ENCODE assay signal across 32 cellular contexts in the genomic region with DNA sequence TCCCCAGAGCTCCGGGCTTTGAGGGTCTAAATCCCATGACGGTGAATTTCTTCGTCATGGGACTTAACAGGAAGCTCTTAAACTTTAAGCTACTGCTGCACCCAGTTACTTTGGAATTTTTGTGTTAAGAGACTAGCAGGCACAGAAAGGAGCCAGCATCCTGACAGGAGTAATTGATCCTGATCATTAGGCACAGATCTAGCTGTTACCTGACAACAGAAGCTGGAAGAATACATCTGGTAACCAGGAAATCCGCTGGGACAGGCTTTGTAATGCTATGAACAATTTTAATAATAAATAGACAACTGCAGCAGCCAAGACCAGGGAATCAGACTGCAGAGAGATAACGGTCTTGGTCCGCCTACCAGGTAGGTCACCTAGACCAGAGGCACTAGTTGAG.
"Had no signal": no experiment of that assay in that cellular context is flagged by ENCODE, and none has a peak within 500 bp of the region (broad histone marks: within the 10 kb centered on the region; RNA-seq: fewer than 3 reads in every experiment).

No MANE protein-coding gene starts in this region.

- DNase-seq: activated effector memory CD4-positive, alpha-beta T cell treated with anti-CD3 and anti-CD28 coated beads, Interleukin-2, amount 50 U/mL, for 16 hours; activated effector memory CD4-positive, alpha-beta T cell treated with Interleukin-2 at 50 U/mL for 16 hours; activated gamma-delta T cell; activated gamma-delta T cell treated with Interleukin-2 at 50 U/mL for 16 hours; activated naive CD4-positive, alpha-beta T cell; activated naive CD4-positive, alpha-beta T cell treated with anti-CD3 and anti-CD28 coated beads for 36 hours; activated naive CD4-positive, alpha-beta T cell treated with anti-CD3 and anti-CD28 coated beads, Interleukin-2, amount 10 ng/mL, durations not matched to agents 7 days and 5 days; activated naive CD4-positive, alpha-beta T cell treated with anti-CD3 and anti-CD28 coated beads, Interleukin-2, amount 50 U/mL, for 16 hours; activated naive CD4-positive, alpha-beta T cell treated with Interleukin-2 at 50 U/mL for 16 hours; activated naive CD8-positive, alpha-beta T cell treated with anti-CD3 and anti-CD28 coated beads for 36 hours; activated naive CD8-positive, alpha-beta T cell treated with anti-CD3 and anti-CD28 coated beads, Interleukin-2, amount 10 ng/mL, durations not matched to agents 7 days and 5 days; activated naive CD8-positive, alpha-beta T cell treated with anti-CD3 and anti-CD28 coated beads, Interleukin-2, amount 50 U/mL, for 24 hours; activated T-cell treated with anti-CD3 and anti-CD28 coated beads, Interleukin-2, amount 50 U/mL, for 1 hour; activated T-cell treated with anti-CD3 and anti-CD28 coated beads, Interleukin-2, amount 50 U/mL, for 24 hours; activated T-cell treated with anti-CD3 and anti-CD28 coated beads, Interleukin-2, amount 50 U/mL, for 4 hours; activated T-cell treated with anti-CD3 and anti-CD28 coated beads, Interleukin-2, amount 50 U/mL, for 48 hours; activated T-cell treated with anti-CD3 and anti-CD28 coated beads, Interleukin-2, amount 50 U/mL, for 72 hours; adrenal gland; amniotic stem cell; amygdala; anterior cingulate cortex; aorta; body of pancreas; brain microvascular endothelial cell; caudate nucleus; central memory CD4-positive, alpha-beta T cell; cerebellar nuclear complex had no signal

- H3K9me3 ChIP-seq: adrenal gland, ascending aorta, body of pancreas, breast epithelium had no signal

- H3K4me3 ChIP-seq: adrenal gland, ascending aorta, body of pancreas, breast epithelium, cardiac muscle cell had no signal

- ATAC-seq: activated naive CD4-positive, alpha-beta T cell treated with anti-CD3 and anti-CD28 coated beads, Interleukin-2, amount 50 U/mL, for 72 hours; activated naive CD8-positive, alpha-beta T cell treated with anti-CD3 and anti-CD28 coated beads, Interleukin-2, amount 50 U/mL, for 24 hours; activated T-cell treated with anti-CD3 and anti-CD28 coated beads, Interleukin-2, amount 50 U/mL, for 4 hours; activated T-cell treated with anti-CD3 and anti-CD28 coated beads, Interleukin-2, amount 50 U/mL, for 72 hours; activated T-helper 17 cell treated with anti-CD3 and anti-CD28 coated beads, Interleukin-2, amount 50 U/mL, for 72 hours; body of pancreas had no signal

- H3K27ac ChIP-seq: adrenal gland, ascending aorta, body of pancreas, brain microvascular endothelial cell, breast epithelium, cardiac muscle cell had no signal

- H3K36me3 ChIP-seq: adrenal gland, ascending aorta, brain microvascular endothelial cell, breast epithelium, cardiac muscle cell had no signal

- H3K27me3 ChIP-seq: adrenal gland, ascending aorta, body of pancreas, brain microvascular endothelial cell, breast epithelium, cardiac muscle cell had no signal
